ENCODE assay signal across 24 cellular contexts in genomic region chr9:88488166-88488565, GRCh38. TPM values are rescaled to one million over a fixed set of nuclear protein-coding genes. Genes with fewer than 3 reads are reported as not detected.
"Had no signal": no experiment of that assay in that cellular context is flagged by ENCODE, and none has a peak within 500 bp of the region (broad histone marks: within the 10 kb centered on the region; RNA-seq: fewer than 3 reads in every experiment).

No MANE protein-coding gene starts in this region.

- H3K4me1 ChIP-seq: foreskin keratinocyte, psoas muscle, right lobe of liver, testis, tibial nerve, upper lobe of right lung, vagina had no signal

- ATAC-seq: foreskin keratinocyte; naive thymus-derived CD4-positive, alpha-beta T cell; psoas muscle; right lobe of liver; stimulated activated naive CD8-positive, alpha-beta T cell treated with anti-CD3 and anti-CD28 coated beads, Interleukin-15, amount 100 ng/mL, for 72 hours; upper lobe of right lung had no signal

- H3K4me1 Mint-ChIP-seq: endodermal cell; stimulated activated memory B cell treated with anti-CD40 and anti-IgM and Interleukin-4, amounts not matched to agents 10 μg/mL and 1 μg/mL and 100 μg/mL, for 72 hours; stimulated activated naive CD8-positive, alpha-beta T cell treated with anti-CD3 and anti-CD28 coated beads, Interleukin-15, amount 100 ng/mL, for 72 hours had no signal

- H3K36me3 ChIP-seq: neutrophil, right lobe of liver, upper lobe of right lung had no signal

- DNase-seq: effector CD4-positive, alpha-beta T cell; endodermal cell; erythroblast; foreskin keratinocyte; kidney glomerular epithelial cell; mesendoderm; naive thymus-derived CD4-positive, alpha-beta T cell; nephron progenitor cell; psoas muscle; retina; right lobe of liver; stimulated activated CD4-positive, alpha-beta T cell treated with anti-CD3 and anti-CD28 coated beads, Interleukin-15, amount 100 ng/mL, for 24 hours; stimulated activated CD4-positive, alpha-beta T cell treated with anti-CD3 and anti-CD28 coated beads, Interleukin-1b, Interleukin-23, amount 100 ng/mL, for 48 hours; stimulated activated CD4-positive, alpha-beta T cell treated with anti-CD3 and anti-CD28 coated beads, Interleukin-4, amount 100 ng/mL, for 24 hours; stimulated activated naive CD8-positive, alpha-beta T cell treated with anti-CD3 and anti-CD28 coated beads, Interleukin-15, amount 100 ng/mL, for 72 hours; testis; upper lobe of right lung had no signal

- H3K4me3 Mint-ChIP-seq: endodermal cell; naive thymus-derived CD4-positive, alpha-beta T cell; nephron progenitor cell; stimulated activated memory B cell treated with anti-CD40 and anti-IgM and Interleukin-4, amounts not matched to agents 10 μg/mL and 1 μg/mL and 100 μg/mL, for 72 hours; stimulated activated naive CD8-positive, alpha-beta T cell treated with anti-CD3 and anti-CD28 coated beads, Interleukin-15, amount 100 ng/mL, for 72 hours had no signal

- FAIRE-seq: endothelial cell of umbilical vein had no signal

- H3K4me3 ChIP-seq: psoas muscle, right lobe of liver, testis, tibial nerve, upper lobe of right lung, vagina had no signal

- H3K9me3 Mint-ChIP-seq: endodermal cell; nephron progenitor cell; stimulated activated memory B cell treated with anti-CD40 and anti-IgM and Interleukin-4, amounts not matched to agents 10 μg/mL and 1 μg/mL and 100 μg/mL, for 72 hours; stimulated activated naive CD8-positive, alpha-beta T cell treated with anti-CD3 and anti-CD28 coated beads, Interleukin-15, amount 100 ng/mL, for 72 hours had no signal

- H3K27me3 Mint-ChIP-seq: naive thymus-derived CD4-positive, alpha-beta T cell; stimulated activated memory B cell treated with anti-CD40 and anti-IgM and Interleukin-4, amounts not matched to agents 10 μg/mL and 1 μg/mL and 100 μg/mL, for 72 hours; stimulated activated naive CD8-positive, alpha-beta T cell treated with anti-CD3 and anti-CD28 coated beads, Interleukin-15, amount 100 ng/mL, for 72 hours had no signal

- H3K9me3 ChIP-seq: neutrophil, psoas muscle, right lobe of liver, testis, tibial nerve, upper lobe of right lung, vagina had no signal

- H3K27ac ChIP-seq: foreskin keratinocyte, neutrophil, psoas muscle, right lobe of liver, testis, tibial nerve, upper lobe of right lung, vagina had no signal

- H3K27me3 ChIP-seq: foreskin keratinocyte, neutrophil, right lobe of liver, testis, tibial nerve, upper lobe of right lung, vagina had no signal

- H3K27ac Mint-ChIP-seq: endodermal cell; naive thymus-derived CD4-positive, alpha-beta T cell; stimulated activated memory B cell treated with anti-CD40 and anti-IgM and Interleukin-4, amounts not matched to agents 10 μg/mL and 1 μg/mL and 100 μg/mL, for 72 hours; stimulated activated naive CD8-positive, alpha-beta T cell treated with anti-CD3 and anti-CD28 coated beads, Interleukin-15, amount 100 ng/mL, for 72 hours had no signal

RNA-seq across cellular contexts. Expression of gene NXNL2, which starts 46.8 kb away (rescaled TPM):
- total RNA-seq: endodermal cell; endothelial cell of umbilical vein; foreskin keratinocyte; mononuclear cell; naive thymus-derived CD4-positive, alpha-beta T cell; psoas muscle; right lobe of liver; subcutaneous adipose tissue; upper lobe of right lung had no signal
- polyA plus RNA-seq: naive thymus-derived CD4-positive, alpha-beta T cell had no signal
